In genomic region chr7:140674356-140674800, GRCh38 we compare ENCODE assay signal across 1 cellular context.
TF ChIP-seq lines count a peak whose summit lies in the region.

No MANE protein-coding gene starts in this region.

TF ChIP-seq in HepG2, 621 proteins besides CTCF, POLR2A, EP300 and RAD21 (continued from another document):
- TF ChIP-seq ZNF296 (CRISPR knock-in tag; conservative IDR thresholded peaks at IDR 0.05), result no peak
TF ChIP-seq in HepG2: peak in this region for 0.
